ENCODE assay signal across 1 cellular context in genomic region chr2:144459937-144460336, GRCh38.
TF ChIP-seq lines count a peak whose summit lies in the region.

No MANE protein-coding gene starts in this region.

TF ChIP-seq in HepG2, 621 proteins besides CTCF, POLR2A, EP300 and RAD21 (continued from another document):
- TF ChIP-seq, protein P1, sequence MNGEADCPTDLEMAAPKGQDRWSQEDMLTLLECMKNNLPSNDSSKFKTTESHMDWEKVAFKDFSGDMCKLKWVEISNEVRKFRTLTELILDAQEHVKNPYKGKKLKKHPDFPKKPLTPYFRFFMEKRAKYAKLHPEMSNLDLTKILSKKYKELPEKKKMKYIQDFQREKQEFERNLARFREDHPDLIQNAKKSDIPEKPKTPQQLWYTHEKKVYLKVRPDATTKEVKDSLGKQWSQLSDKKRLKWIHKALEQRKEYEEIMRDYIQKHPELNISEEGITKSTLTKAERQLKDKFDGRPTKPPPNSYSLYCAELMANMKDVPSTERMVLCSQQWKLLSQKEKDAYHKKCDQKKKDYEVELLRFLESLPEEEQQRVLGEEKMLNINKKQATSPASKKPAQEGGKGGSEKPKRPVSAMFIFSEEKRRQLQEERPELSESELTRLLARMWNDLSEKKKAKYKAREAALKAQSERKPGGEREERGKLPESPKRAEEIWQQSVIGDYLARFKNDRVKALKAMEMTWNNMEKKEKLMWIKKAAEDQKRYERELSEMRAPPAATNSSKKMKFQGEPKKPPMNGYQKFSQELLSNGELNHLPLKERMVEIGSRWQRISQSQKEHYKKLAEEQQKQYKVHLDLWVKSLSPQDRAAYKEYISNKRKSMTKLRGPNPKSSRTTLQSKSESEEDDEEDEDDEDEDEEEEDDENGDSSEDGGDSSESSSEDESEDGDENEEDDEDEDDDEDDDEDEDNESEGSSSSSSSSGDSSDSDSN (CRISPR knock-in tag; IDR thresholded peaks at IDR 0.05): no peak
